Comparison of ENCODE assay signal across 13 cellular contexts in the genomic region with DNA sequence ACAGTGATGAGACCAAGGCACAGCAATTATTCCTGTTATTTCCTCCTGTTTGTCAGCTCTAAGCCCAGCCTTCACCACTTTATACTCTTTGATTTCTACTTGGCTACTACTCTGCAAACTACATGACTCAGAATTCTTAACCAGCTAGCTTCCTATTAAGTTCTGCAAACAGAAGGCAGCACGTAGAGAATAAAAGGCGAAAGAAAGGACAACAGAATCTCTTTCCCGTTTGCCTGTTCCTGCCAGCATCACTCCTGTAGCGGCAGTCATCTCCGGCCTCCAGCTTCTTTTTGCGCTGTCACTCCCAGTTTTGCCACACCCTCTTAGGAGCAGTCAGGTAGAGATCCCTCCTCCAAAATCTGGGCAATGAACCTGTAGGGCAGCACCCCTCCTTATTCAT. TPM values are rescaled to one million over a fixed set of nuclear protein-coding genes. Genes with fewer than 3 reads are reported as not detected.
A peak's percentile ranks its signal among the peaks of the same experiment; 100 is the strongest.
DNase-seq lines count a peak whose midpoint lies in the region; ATAC-seq and TF ChIP-seq lines count a peak whose summit lies in the region.
"Had no signal": no experiment of that assay in that cellular context is flagged by ENCODE, and none has a peak within 500 bp of the region (broad histone marks: within the 10 kb centered on the region; RNA-seq: fewer than 3 reads in every experiment).

No MANE protein-coding gene starts in this region.

- peaks cover 36% of the 10 kb centered on the region for H3K4me1 ChIP-seq in lower lobe of right lung
- H3K4me1 ChIP-seq: adrenal gland had no signal

- no peak overlapping the region for H3K27ac Mint-ChIP-seq in Calu3 (ENCODE audit: unreplicated experiment)
- H3K27ac Mint-ChIP-seq in brain, result peak overlapping the region; percentile 34 to 93 (median 88)
- H3K27ac Mint-ChIP-seq: CD8-positive, alpha-beta memory T cell; immature natural killer cell had no signal

- H3K4me3 Mint-ChIP-seq in Calu3 (ENCODE audit: low read depth, unreplicated experiment) (no peak overlapping the region), brain (peak overlapping the region in 2 of 5 experiments; percentile 45 to 51)
- H3K4me3 Mint-ChIP-seq: CD8-positive, alpha-beta memory T cell; immature natural killer cell had no signal

- intact Hi-C loops in Calu3 (cut with micrococcal nuclease; ENCODE audit: unreplicated experiment) (no loop called here), lower lobe of right lung (cut with DNase I) (no loop called here)

- H3K36me3 Mint-ChIP-seq in Calu3 (ENCODE audit: insufficient read depth, unreplicated experiment) (no peaks in the 10 kb centered on the region), brain (peaks cover 16% of the 10 kb centered on the region)
- H3K36me3 Mint-ChIP-seq: CD8-positive, alpha-beta memory T cell; immature natural killer cell had no signal

- H3K9me3 Mint-ChIP-seq in Calu3 (ENCODE audit: low read depth, unreplicated experiment) (peaks cover 3% of the 10 kb centered on the region), brain (peaks cover 2 to 9% (median 4%) of the 10 kb centered on the region in 5 experiments)
- H3K9me3 Mint-ChIP-seq: CD8-positive, alpha-beta memory T cell had no signal

- ATAC-seq in lower lobe of right lung (no peak), GM19395 (IDR thresholded peaks at IDR 0.05; ENCODE audit: unreplicated experiment) (no peak), HG03175 (IDR thresholded peaks at IDR 0.05; ENCODE audit: unreplicated experiment) (no peak)

- no peaks in the 10 kb centered on the region for H3K27me3 ChIP-seq in lower lobe of right lung (ENCODE audit: low read depth)
- H3K27me3 ChIP-seq: adrenal gland had no signal

- H3K27ac ChIP-seq in lower lobe of right lung, result peak overlapping the region; percentile 5
- H3K27ac ChIP-seq: adrenal gland had no signal

- H3K4me1 Mint-ChIP-seq in Calu3 (ENCODE audit: low read depth, unreplicated experiment), result peaks cover 27% of the 10 kb centered on the region
- H3K4me1 Mint-ChIP-seq in brain, result peaks cover 69% of the 10 kb centered on the region
- H3K4me1 Mint-ChIP-seq: CD8-positive, alpha-beta memory T cell; immature natural killer cell had no signal

- DNase-seq in Calu3 (peak; percentile 21), NCI-H2029 (lab: John Stamatoyannopoulos, UW) (peak; percentile 75), lower lobe of right lung (no peak), hypothalamus (lab: John Stamatoyannopoulos, UW) (no peak), anterior cingulate cortex (lab: John Stamatoyannopoulos, UW) (no peak)
- DNase-seq: activated CD8-positive, alpha-beta memory T cell treated with anti-CD3 and anti-CD28 coated beads, Interleukin-2, amount 50 U/mL, for 48 hours; adrenal gland; CD8-positive, alpha-beta memory T cell; immature natural killer cell; NCI-H1092 treated with DMSO at 0.1 percent for 48 hours had no signal

- CTCF ChIA-PET in Calu3 (lab: Charles Lee), result interaction anchor here (0.5 to 1.2 kb wide), 7 partner anchors 10 to 531 kb away, joined by 3 to 5 read pairs (median 3); no protein-coding TSS in a partner anchor

- H3K36me3 ChIP-seq in lower lobe of right lung, result no peaks in the 10 kb centered on the region
- H3K36me3 ChIP-seq: adrenal gland had no signal

- no peaks in the 10 kb centered on the region for H3K27me3 Mint-ChIP-seq in Calu3 (ENCODE audit: unreplicated experiment)
- no peaks in the 10 kb centered on the region for H3K27me3 Mint-ChIP-seq in brain

- H3K9me3 ChIP-seq in lower lobe of right lung, result no peaks in the 10 kb centered on the region
- H3K9me3 ChIP-seq: adrenal gland had no signal

- H3K4me3 ChIP-seq in lower lobe of right lung, result no peak overlapping the region
- H3K4me3 ChIP-seq: adrenal gland had no signal

- no TSS peak for BruUV-seq in Calu3 (replicated peaks; lab: Mats Ljungman, UMichigan)

- TF ChIP-seq CTCF in Calu3 (IDR thresholded peaks at IDR 0.05; ENCODE audit: unreplicated experiment) (no peak), brain (conservative IDR thresholded peaks at IDR 0.05) (no peak), lower lobe of right lung (IDR thresholded peaks at IDR 0.05) (no peak)

RNA-seq across cellular contexts. Expression of a gene that starts 29.9 kb away (rescaled TPM):
- total RNA-seq in Calu3 (2022) (21.4 and 26.6 TPM in 2 replicates), lower lobe of right lung (45.7 TPM)
- polyA plus RNA-seq in brain (ENCODE audit: insufficient read depth, low read depth, low replicate concordance), result 389 TPM
- polyA plus RNA-seq: CD8-positive, alpha-beta memory T cell; immature natural killer cell had no signal

Comparison
In these comparisons a context has a peak if more than half of its experiments do, and no peak if none do; other contexts are left out.
1. DNase-seq: peak in Calu3 (single experiment) and NCI-H2029 (single experiment); none in lower lobe of right lung (single experiment), hypothalamus (0 of 51) and anterior cingulate cortex (0 of 58).